In the genomic region with DNA sequence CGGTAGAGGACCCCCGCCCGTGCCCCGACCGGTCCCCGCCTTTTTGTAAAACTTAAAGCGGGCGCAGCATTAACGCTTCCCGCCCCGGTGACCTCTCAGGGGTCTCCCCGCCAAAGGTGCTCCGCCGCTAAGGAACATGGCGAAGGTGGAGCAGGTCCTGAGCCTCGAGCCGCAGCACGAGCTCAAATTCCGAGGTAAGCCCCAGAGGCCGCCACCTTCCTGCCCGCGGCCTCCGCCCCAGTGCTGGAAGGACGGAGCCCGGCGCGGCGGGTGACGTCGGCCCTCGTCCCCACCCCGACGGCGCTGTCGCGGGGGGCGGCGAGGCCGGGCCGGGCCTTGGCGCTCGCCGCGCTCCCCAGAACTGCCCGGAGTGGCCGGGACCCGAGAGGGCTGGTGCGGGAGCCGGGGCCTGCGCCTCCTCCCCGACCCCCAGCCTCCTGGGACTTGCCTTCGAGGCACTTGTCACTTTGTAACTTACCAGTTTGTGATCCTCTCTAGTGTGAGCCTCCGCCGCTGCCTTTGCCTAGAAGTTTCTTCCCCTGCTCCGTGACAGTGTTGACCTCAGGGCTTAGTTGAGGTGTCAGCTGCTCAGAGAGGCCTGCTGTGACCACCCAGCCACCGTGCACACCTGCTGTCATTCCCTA, we compare ENCODE assay signal across 1 cellular context.
TF ChIP-seq lines count a peak whose summit lies in the region.

No MANE protein-coding gene starts in this region.

TF ChIP-seq in K562, 482 proteins besides CTCF, POLR2A, EP300 and RAD21 (continued from another document and continues in another):
- TF ChIP-seq, protein P1, sequence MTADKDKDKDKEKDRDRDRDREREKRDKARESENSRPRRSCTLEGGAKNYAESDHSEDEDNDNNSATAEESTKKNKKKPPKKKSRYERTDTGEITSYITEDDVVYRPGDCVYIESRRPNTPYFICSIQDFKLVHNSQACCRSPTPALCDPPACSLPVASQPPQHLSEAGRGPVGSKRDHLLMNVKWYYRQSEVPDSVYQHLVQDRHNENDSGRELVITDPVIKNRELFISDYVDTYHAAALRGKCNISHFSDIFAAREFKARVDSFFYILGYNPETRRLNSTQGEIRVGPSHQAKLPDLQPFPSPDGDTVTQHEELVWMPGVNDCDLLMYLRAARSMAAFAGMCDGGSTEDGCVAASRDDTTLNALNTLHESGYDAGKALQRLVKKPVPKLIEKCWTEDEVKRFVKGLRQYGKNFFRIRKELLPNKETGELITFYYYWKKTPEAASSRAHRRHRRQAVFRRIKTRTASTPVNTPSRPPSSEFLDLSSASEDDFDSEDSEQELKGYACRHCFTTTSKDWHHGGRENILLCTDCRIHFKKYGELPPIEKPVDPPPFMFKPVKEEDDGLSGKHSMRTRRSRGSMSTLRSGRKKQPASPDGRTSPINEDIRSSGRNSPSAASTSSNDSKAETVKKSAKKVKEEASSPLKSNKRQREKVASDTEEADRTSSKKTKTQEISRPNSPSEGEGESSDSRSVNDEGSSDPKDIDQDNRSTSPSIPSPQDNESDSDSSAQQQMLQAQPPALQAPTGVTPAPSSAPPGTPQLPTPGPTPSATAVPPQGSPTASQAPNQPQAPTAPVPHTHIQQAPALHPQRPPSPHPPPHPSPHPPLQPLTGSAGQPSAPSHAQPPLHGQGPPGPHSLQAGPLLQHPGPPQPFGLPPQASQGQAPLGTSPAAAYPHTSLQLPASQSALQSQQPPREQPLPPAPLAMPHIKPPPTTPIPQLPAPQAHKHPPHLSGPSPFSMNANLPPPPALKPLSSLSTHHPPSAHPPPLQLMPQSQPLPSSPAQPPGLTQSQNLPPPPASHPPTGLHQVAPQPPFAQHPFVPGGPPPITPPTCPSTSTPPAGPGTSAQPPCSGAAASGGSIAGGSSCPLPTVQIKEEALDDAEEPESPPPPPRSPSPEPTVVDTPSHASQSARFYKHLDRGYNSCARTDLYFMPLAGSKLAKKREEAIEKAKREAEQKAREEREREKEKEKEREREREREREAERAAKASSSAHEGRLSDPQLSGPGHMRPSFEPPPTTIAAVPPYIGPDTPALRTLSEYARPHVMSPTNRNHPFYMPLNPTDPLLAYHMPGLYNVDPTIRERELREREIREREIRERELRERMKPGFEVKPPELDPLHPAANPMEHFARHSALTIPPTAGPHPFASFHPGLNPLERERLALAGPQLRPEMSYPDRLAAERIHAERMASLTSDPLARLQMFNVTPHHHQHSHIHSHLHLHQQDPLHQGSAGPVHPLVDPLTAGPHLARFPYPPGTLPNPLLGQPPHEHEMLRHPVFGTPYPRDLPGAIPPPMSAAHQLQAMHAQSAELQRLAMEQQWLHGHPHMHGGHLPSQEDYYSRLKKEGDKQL (CRISPR knock-in tag; IDR thresholded peaks at IDR 0.05; ENCODE audit: borderline replicate concordance) = no peak
- TF ChIP-seq CC2D1A (IDR thresholded peaks at IDR 0.05) = no peak
- TF ChIP-seq, protein P2, sequence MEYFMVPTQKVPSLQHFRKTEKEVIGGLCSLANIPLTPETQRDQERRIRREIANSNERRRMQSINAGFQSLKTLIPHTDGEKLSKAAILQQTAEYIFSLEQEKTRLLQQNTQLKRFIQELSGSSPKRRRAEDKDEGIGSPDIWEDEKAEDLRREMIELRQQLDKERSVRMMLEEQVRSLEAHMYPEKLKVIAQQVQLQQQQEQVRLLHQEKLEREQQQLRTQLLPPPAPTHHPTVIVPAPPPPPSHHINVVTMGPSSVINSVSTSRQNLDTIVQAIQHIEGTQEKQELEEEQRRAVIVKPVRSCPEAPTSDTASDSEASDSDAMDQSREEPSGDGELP (CRISPR knock-in tag; IDR thresholded peaks at IDR 0.05; ENCODE audit: borderline replicate concordance) = peak; percentile 54; the same call in 1 of the 2 replicates
- no peak for TF ChIP-seq FOXJ2 (tag; IDR thresholded peaks at IDR 0.05)
- TF ChIP-seq, protein P3, sequence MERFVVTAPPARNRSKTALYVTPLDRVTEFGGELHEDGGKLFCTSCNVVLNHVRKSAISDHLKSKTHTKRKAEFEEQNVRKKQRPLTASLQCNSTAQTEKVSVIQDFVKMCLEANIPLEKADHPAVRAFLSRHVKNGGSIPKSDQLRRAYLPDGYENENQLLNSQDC (CRISPR knock-in tag; IDR thresholded peaks at IDR 0.05) = no peak
- TF ChIP-seq, protein P4, sequence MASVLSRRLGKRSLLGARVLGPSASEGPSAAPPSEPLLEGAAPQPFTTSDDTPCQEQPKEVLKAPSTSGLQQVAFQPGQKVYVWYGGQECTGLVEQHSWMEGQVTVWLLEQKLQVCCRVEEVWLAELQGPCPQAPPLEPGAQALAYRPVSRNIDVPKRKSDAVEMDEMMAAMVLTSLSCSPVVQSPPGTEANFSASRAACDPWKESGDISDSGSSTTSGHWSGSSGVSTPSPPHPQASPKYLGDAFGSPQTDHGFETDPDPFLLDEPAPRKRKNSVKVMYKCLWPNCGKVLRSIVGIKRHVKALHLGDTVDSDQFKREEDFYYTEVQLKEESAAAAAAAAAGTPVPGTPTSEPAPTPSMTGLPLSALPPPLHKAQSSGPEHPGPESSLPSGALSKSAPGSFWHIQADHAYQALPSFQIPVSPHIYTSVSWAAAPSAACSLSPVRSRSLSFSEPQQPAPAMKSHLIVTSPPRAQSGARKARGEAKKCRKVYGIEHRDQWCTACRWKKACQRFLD (CRISPR knock-in tag; IDR thresholded peaks at IDR 0.05) = 0 out of 2 replicates have a peak, but pooled peaks have one; percentile 73
- TF ChIP-seq, protein P5, sequence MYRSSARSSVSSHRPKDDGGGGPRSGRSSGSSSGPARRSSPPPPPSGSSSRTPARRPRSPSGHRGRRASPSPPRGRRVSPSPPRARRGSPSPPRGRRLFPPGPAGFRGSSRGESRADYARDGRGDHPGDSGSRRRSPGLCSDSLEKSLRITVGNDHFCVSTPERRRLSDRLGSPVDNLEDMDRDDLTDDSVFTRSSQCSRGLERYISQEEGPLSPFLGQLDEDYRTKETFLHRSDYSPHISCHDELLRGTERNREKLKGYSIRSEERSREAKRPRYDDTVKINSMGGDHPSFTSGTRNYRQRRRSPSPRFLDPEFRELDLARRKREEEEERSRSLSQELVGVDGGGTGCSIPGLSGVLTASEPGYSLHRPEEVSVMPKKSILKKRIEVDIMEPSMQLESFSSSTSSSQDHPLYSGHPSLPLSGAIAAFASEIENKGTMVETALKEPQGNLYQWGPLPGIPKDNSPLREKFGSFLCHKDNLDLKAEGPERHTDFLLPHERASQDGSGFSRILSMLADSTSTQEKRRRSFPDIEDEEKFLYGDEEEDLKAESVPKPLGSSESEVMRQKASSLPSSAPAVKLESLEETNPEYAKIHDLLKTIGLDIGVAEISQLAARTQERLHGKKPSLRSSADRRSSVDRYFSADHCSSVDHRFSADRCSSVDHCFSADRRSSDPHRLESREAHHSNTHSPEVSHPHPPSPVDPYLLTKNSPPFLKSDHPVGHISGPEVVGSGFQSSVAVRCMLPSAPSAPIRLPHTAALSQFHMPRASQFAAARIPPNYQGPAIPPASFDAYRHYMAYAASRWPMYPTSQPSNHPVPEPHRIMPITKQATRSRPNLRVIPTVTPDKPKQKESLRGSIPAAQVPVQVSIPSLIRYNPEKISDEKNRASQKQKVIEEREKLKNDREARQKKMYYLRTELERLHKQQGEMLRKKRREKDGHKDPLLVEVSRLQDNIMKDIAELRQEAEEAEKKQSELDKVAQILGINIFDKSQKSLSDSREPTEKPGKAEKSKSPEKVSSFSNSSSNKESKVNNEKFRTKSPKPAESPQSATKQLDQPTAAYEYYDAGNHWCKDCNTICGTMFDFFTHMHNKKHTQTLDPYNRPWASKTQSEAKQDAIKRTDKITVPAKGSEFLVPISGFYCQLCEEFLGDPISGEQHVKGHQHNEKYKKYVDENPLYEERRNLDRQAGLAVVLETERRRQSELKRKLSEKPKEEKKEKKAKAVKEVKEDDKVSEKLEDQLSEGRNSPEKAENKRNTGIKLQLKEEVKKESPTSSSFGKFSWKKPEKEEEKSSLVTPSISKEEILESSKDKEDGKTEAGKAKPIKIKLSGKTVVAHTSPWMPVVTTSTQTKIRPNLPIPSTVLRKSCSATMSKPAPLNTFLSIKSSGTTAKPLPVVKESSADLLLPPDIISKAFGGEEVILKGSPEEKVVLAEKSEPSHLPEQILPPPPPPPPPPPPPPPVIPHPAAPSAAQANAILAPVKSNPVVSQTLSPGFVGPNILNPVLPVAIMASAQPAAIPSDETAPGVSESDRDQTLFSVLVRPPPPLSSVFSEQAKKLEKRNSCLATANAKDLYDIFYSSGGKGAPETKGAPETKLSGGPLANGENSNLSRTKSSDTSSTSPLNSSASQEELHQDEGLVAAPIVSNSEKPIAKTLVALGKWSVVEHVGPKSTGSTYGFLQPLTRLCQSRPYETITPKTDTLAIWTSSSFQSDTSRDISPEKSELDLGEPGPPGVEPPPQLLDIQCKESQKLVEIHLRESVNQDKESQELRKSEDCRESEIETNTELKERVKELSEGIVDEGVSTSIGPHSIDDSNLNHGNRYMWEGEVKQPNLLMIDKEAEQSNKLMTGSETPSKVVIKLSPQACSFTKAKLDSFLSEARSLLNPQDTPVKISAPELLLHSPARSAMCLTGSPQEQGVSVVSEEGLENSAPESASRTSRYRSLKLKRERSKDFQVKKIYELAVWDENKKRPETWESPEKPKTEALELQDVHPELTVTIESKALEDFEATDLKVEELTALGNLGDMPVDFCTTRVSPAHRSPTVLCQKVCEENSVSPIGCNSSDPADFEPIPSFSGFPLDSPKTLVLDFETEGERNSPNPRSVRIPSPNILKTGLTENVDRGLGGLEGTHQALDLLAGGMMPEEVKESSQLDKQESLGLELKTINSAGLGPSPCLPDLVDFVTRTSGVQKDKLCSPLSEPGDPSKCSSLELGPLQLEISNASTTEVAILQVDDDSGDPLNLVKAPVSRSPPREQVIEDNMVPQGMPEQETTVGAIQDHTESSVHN (IDR thresholded peaks at IDR 0.05; ENCODE audit: borderline replicate concordance in 1 of 2, low read depth in 1 of 2) = no peak
- no peak for TF ChIP-seq KDM1A (IDR thresholded peaks at IDR 0.05)
- no peak for TF ChIP-seq SP2 (IDR thresholded peaks at IDR 0.05; ENCODE audit: extremely low read depth, low read depth, low read length, poor library complexity, severe bottlenecking)
- TF ChIP-seq CHCHD3 (CRISPR knock-in tag; IDR thresholded peaks at IDR 0.05) = no peak
- TF ChIP-seq GTF2E2 (tag; IDR thresholded peaks at IDR 0.05) = no peak
- TF ChIP-seq NR3C1 (CRISPR knock-in tag; IDR thresholded peaks at IDR 0.05) = 0 out of 2 replicates have a peak, but pooled peaks have one; percentile 21
- TF ChIP-seq SNIP1 (IDR thresholded peaks at IDR 0.05; ENCODE audit: low read depth) = no peak
- no peak for TF ChIP-seq RBM25 (IDR thresholded peaks at IDR 0.05; ENCODE audit: low read depth, low read length, severe bottlenecking)
- no peak for TF ChIP-seq PHF21A (IDR thresholded peaks at IDR 0.05; ENCODE audit: borderline replicate concordance, low read depth)
- TF ChIP-seq, protein P6, sequence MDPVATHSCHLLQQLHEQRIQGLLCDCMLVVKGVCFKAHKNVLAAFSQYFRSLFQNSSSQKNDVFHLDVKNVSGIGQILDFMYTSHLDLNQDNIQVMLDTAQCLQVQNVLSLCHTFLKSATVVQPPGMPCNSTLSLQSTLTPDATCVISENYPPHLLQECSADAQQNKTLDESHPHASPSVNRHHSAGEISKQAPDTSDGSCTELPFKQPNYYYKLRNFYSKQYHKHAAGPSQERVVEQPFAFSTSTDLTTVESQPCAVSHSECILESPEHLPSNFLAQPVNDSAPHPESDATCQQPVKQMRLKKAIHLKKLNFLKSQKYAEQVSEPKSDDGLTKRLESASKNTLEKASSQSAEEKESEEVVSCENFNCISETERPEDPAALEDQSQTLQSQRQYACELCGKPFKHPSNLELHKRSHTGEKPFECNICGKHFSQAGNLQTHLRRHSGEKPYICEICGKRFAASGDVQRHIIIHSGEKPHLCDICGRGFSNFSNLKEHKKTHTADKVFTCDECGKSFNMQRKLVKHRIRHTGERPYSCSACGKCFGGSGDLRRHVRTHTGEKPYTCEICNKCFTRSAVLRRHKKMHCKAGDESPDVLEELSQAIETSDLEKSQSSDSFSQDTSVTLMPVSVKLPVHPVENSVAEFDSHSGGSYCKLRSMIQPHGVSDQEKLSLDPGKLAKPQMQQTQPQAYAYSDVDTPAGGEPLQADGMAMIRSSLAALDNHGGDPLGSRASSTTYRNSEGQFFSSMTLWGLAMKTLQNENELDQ (CRISPR knock-in tag; IDR thresholded peaks at IDR 0.05; ENCODE audit: borderline replicate concordance) = no peak
- TF ChIP-seq GATAD2B (IDR thresholded peaks at IDR 0.05; ENCODE audit: borderline replicate concordance) = peak; percentile 37
- no peak for TF ChIP-seq ELF2 (CRISPR knock-in tag; IDR thresholded peaks at IDR 0.05)
- TF ChIP-seq ZNF695 (CRISPR knock-in tag; IDR thresholded peaks at IDR 0.05) = no peak
- TF ChIP-seq TEAD1 (CRISPR knock-in tag; IDR thresholded peaks at IDR 0.05) = peak in 1 of 2 experiments; percentile 89; a peak in 2 of 4 replicates
- no peak for TF ChIP-seq NCOA4 (IDR thresholded peaks at IDR 0.05; ENCODE audit: partially characterized antibody)
- TF ChIP-seq CHD1 (IDR thresholded peaks at IDR 0.05; ENCODE audit: low read length) = no peak
- TF ChIP-seq TEAD2 (tag; IDR thresholded peaks at IDR 0.05) = no peak
- TF ChIP-seq BCOR (IDR thresholded peaks at IDR 0.05) = no peak
- no peak for TF ChIP-seq SMC3 (conservative IDR thresholded peaks at IDR 0.05; ENCODE audit: insufficient read depth, low read depth, low read length)
- TF ChIP-seq ATF1 (CRISPR knock-in tag; IDR thresholded peaks at IDR 0.05) = no peak
- peak; percentile 82 for TF ChIP-seq ATF1 (tag; IDR thresholded peaks at IDR 0.05)
- TF ChIP-seq MCM3 (IDR thresholded peaks at IDR 0.05) = no peak
- peak; percentile 87 for TF ChIP-seq PHF8 (IDR thresholded peaks at IDR 0.05; ENCODE audit: borderline replicate concordance, low read length)
- TF ChIP-seq ETV5 (CRISPR knock-in tag; IDR thresholded peaks at IDR 0.05; ENCODE audit: low read depth) = no peak
- TF ChIP-seq TBL1XR1 (IDR thresholded peaks at IDR 0.05; ENCODE audit: low read length in 2 of 2) = no peak
- TF ChIP-seq, protein P7, sequence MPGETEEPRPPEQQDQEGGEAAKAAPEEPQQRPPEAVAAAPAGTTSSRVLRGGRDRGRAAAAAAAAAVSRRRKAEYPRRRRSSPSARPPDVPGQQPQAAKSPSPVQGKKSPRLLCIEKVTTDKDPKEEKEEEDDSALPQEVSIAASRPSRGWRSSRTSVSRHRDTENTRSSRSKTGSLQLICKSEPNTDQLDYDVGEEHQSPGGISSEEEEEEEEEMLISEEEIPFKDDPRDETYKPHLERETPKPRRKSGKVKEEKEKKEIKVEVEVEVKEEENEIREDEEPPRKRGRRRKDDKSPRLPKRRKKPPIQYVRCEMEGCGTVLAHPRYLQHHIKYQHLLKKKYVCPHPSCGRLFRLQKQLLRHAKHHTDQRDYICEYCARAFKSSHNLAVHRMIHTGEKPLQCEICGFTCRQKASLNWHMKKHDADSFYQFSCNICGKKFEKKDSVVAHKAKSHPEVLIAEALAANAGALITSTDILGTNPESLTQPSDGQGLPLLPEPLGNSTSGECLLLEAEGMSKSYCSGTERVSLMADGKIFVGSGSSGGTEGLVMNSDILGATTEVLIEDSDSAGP (CRISPR knock-in tag; IDR thresholded peaks at IDR 0.05) = no peak
- TF ChIP-seq, protein P8, sequence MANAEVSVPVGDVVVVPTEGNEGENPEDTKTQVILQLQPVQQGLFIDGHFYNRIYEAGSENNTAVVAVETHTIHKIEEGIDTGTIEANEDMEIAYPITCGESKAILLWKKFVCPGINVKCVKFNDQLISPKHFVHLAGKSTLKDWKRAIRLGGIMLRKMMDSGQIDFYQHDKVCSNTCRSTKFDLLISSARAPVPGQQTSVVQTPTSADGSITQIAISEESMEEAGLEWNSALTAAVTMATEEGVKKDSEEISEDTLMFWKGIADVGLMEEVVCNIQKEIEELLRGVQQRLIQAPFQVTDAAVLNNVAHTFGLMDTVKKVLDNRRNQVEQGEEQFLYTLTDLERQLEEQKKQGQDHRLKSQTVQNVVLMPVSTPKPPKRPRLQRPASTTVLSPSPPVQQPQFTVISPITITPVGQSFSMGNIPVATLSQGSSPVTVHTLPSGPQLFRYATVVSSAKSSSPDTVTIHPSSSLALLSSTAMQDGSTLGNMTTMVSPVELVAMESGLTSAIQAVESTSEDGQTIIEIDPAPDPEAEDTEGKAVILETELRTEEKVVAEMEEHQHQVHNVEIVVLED (CRISPR knock-in tag; IDR thresholded peaks at IDR 0.05) = no peak
- peak in 1 of 2 experiments; percentile 24; a peak in 1 of 4 replicates for TF ChIP-seq FOXA3 (CRISPR knock-in tag; conservative IDR thresholded peaks at IDR 0.05 in 1 of 2, IDR thresholded peaks at IDR 0.05 in 1 of 2)
- TF ChIP-seq ZNF232 (CRISPR knock-in tag; IDR thresholded peaks at IDR 0.05) = no peak
